Comparison of ENCODE assay signal across 29 cellular contexts in genomic region chr1:24297187-24297851, GRCh38. TPM values are rescaled to one million over a fixed set of nuclear protein-coding genes. Genes with fewer than 3 reads are reported as not detected.
"Had no signal": no experiment of that assay in that cellular context is flagged by ENCODE, and none has a peak within 500 bp of the region (broad histone marks: within the 10 kb centered on the region; RNA-seq: fewer than 3 reads in every experiment).

No MANE protein-coding gene starts in this region.

- ATAC-seq: activated CD4-positive, CD25-positive, alpha-beta regulatory T cell treated with anti-CD3 and anti-CD28 coated beads, Interleukin-2, amount 50 U/mL, for 24 hours; left ventricle myocardium superior; mucosa of descending colon; right lobe of liver; stimulated activated naive CD8-positive, alpha-beta T cell treated with anti-CD3 and anti-CD28 coated beads, Interleukin-15, amount 100 ng/mL, for 72 hours had no signal

- H3K4me1 Mint-ChIP-seq: activated CD4-positive, alpha-beta memory T cell treated with anti-CD3 and anti-CD28 coated beads, Interleukin-2, amount 10 ng/mL, durations not matched to agents 7 days and 5 days; activated CD4-positive, alpha-beta T cell treated with anti-CD3 and anti-CD28 coated beads, Interleukin-2, amount 10 ng/mL, durations not matched to agents 24 days and 14 days; immature natural killer cell; memory B cell; stimulated activated naive CD8-positive, alpha-beta T cell treated with anti-CD3 and anti-CD28 coated beads, Interleukin-15, amount 100 ng/mL, for 72 hours had no signal

- H3K36me3 Mint-ChIP-seq: immature natural killer cell, memory B cell had no signal

- H3K27ac ChIP-seq: ascending aorta, brain microvascular endothelial cell, hepatocyte, right lobe of liver, tibial artery, VCaP had no signal

- H3K79me2 ChIP-seq: hepatocyte had no signal

- H3K4me2 ChIP-seq: hepatocyte had no signal

- H3K4me3 ChIP-seq: ascending aorta, hepatocyte, mucosa of descending colon, right lobe of liver, skin epidermis, tibial artery had no signal

- H3K27ac Mint-ChIP-seq: activated CD4-positive, alpha-beta memory T cell treated with anti-CD3 and anti-CD28 coated beads, Interleukin-2, amount 10 ng/mL, durations not matched to agents 7 days and 5 days; activated CD4-positive, alpha-beta T cell treated with anti-CD3 and anti-CD28 coated beads, Interleukin-2, amount 10 ng/mL, durations not matched to agents 24 days and 14 days; immature natural killer cell; memory B cell had no signal

- H3K9me3 Mint-ChIP-seq: activated CD4-positive, alpha-beta memory T cell treated with anti-CD3 and anti-CD28 coated beads, Interleukin-2, amount 10 ng/mL, durations not matched to agents 7 days and 5 days; activated CD4-positive, alpha-beta T cell treated with anti-CD3 and anti-CD28 coated beads, Interleukin-2, amount 10 ng/mL, durations not matched to agents 24 days and 14 days; immature natural killer cell; memory B cell; stimulated activated naive CD8-positive, alpha-beta T cell treated with anti-CD3 and anti-CD28 coated beads, Interleukin-15, amount 100 ng/mL, for 72 hours had no signal

- H3K4me3 Mint-ChIP-seq: activated CD4-positive, alpha-beta memory T cell treated with anti-CD3 and anti-CD28 coated beads, Interleukin-2, amount 10 ng/mL, durations not matched to agents 7 days and 5 days; activated CD4-positive, alpha-beta T cell treated with anti-CD3 and anti-CD28 coated beads, Interleukin-2, amount 10 ng/mL, durations not matched to agents 24 days and 14 days; immature natural killer cell; memory B cell; stimulated activated naive CD8-positive, alpha-beta T cell treated with anti-CD3 and anti-CD28 coated beads, Interleukin-15, amount 100 ng/mL, for 72 hours had no signal

- H2AFZ ChIP-seq: hepatocyte had no signal

- H3K4me1 ChIP-seq: ascending aorta had no signal

- H3K27me3 ChIP-seq: ascending aorta, hepatocyte, right lobe of liver had no signal

- DNase-seq: activated CD4-positive, alpha-beta memory T cell treated with anti-CD3 and anti-CD28 coated beads, Interleukin-2, amount 10 ng/mL, durations not matched to agents 7 days and 5 days; activated CD4-positive, alpha-beta T cell treated with anti-CD3 and anti-CD28 coated beads, Interleukin-2, amount 10 ng/mL, durations not matched to agents 24 days and 14 days; activated effector memory CD4-positive, alpha-beta T cell treated with anti-CD3 and anti-CD28 coated beads, Interleukin-2, amount 50 U/mL, for 16 hours; activated naive CD4-positive, alpha-beta T cell treated with anti-CD3 and anti-CD28 coated beads, Interleukin-2, amount 50 U/mL, for 16 hours; brain microvascular endothelial cell; central memory CD4-positive, alpha-beta T cell; dermis blood vessel endothelial cell; effector CD8-positive, alpha-beta T cell; erythroblast; glutamatergic neuron; immature natural killer cell; kidney glomerular epithelial cell; left ventricle myocardium superior; mucosa of descending colon; posterior cingulate gyrus; right lobe of liver; stimulated activated CD4-positive, alpha-beta T cell treated with anti-CD3 and anti-CD28 coated beads, Interleukin-1b, Interleukin-23, amount 100 ng/mL, for 48 hours; stimulated activated naive CD8-positive, alpha-beta T cell treated with anti-CD3 and anti-CD28 coated beads, Interleukin-15, amount 100 ng/mL, for 72 hours; tibial artery had no signal

- H3K36me3 ChIP-seq: ascending aorta, brain microvascular endothelial cell, right lobe of liver, tibial artery had no signal

- H3K9me3 ChIP-seq: ascending aorta, mucosa of descending colon, right lobe of liver, tibial artery had no signal

- FAIRE-seq: frontal cortex, urothelium cell line had no signal

RNA-seq across cellular contexts. Expression of gene GRHL3, which starts 21.8 kb away (rescaled TPM):
- total RNA-seq: activated CD4-positive, alpha-beta T cell treated with anti-CD3 and anti-CD28 coated beads, Interleukin-2, amount 10 ng/mL, durations not matched to agents 24 days and 14 days; ascending aorta; dermis blood vessel endothelial cell; frontal cortex; left ventricle myocardium superior; T-helper 2 cell treated with Interferon-gamma antibody and Interleukin-4, amounts not matched to agents 100 ng/mL and 5 ng/mL, for 36 hours had no signal
- polyA plus RNA-seq: immature natural killer cell, neural cell had no signal
